In genomic region chr14:104115691-104116543, GRCh38 we compare ENCODE assay signal across 11 cellular contexts. TPM values are rescaled to one million over a fixed set of nuclear protein-coding genes. Genes with fewer than 3 reads are reported as not detected.
DNase-seq lines count a peak whose midpoint lies in the region; ATAC-seq and FAIRE-seq lines count a peak whose summit lies in the region.
"Had no signal": no experiment of that assay in that cellular context is flagged by ENCODE, and none has a peak within 500 bp of the region (broad histone marks: within the 10 kb centered on the region; RNA-seq: fewer than 3 reads in every experiment).

No MANE protein-coding gene starts in this region.

- no peaks in the 10 kb centered on the region for H3K9me3 Mint-ChIP-seq in activated naive CD8-positive, alpha-beta T cell treated with anti-CD3 and anti-CD28 coated beads, Interleukin-2, amount 50 U/mL, for 24 hours

- WGBS in small intestine, 3 donors = 42 to 51% (median 44%) methylated on average over 15 to 20 of the region's 20 CpGs

- H3K4me3 Mint-ChIP-seq in activated naive CD8-positive, alpha-beta T cell treated with anti-CD3 and anti-CD28 coated beads, Interleukin-2, amount 50 U/mL, for 24 hours = peak overlapping the region; percentile 17

- H3K27me3 ChIP-seq in iPS-20b (ENCODE audit: insufficient read depth, low read length) = peaks cover 65% of the 10 kb centered on the region
- peaks cover 0 to 2% of the 10 kb centered on the region in 2 donors for H3K27me3 ChIP-seq in small intestine (ENCODE audit: control insufficient read depth in 2 of 2, insufficient read depth in 2 of 2, low read length in 2 of 2)

- H3K36me3 ChIP-seq in iPS-20b (ENCODE audit: insufficient read depth, low read depth, low read length) (no peaks in the 10 kb centered on the region), small intestine (ENCODE audit: control insufficient read depth in 2 of 2, insufficient read depth in 2 of 2, low read length in 2 of 2) (no peaks in the 10 kb centered on the region)

- H3K9me3 ChIP-seq in iPS-20b (ENCODE audit: insufficient read depth, low read depth, low read length) = no peaks in the 10 kb centered on the region; the same call in 1 of the 2 replicates
- no peaks in the 10 kb centered on the region for H3K9me3 ChIP-seq in small intestine (ENCODE audit: control insufficient read depth, low read depth)

- H3K27ac Mint-ChIP-seq in activated naive CD8-positive, alpha-beta T cell treated with anti-CD3 and anti-CD28 coated beads, Interleukin-2, amount 50 U/mL, for 24 hours = no peak overlapping the region

- H3K27me3 Mint-ChIP-seq in activated naive CD8-positive, alpha-beta T cell treated with anti-CD3 and anti-CD28 coated beads, Interleukin-2, amount 50 U/mL, for 24 hours = peaks cover 29% of the 10 kb centered on the region

- H3K9ac ChIP-seq in iPS-20b (ENCODE audit: low read depth, low read length) = no peak overlapping the region

- peak overlapping the region; percentile 47; the same call in 1 of the 2 replicates for H3K4me3 ChIP-seq in iPS-20b (ENCODE audit: low read length)
- H3K4me3 ChIP-seq in small intestine (ENCODE audit: low read depth in 1 of 2, low read length in 2 of 2) = peak overlapping the region; percentile 17 to 67

- no peak for FAIRE-seq in small intestine (lab: Jason Lieb, UNC)
- FAIRE-seq: GM18507 had no signal

- H3K4me1 Mint-ChIP-seq in activated naive CD8-positive, alpha-beta T cell treated with anti-CD3 and anti-CD28 coated beads, Interleukin-2, amount 50 U/mL, for 24 hours = no peaks in the 10 kb centered on the region

- ATAC-seq in activated naive CD8-positive, alpha-beta T cell treated with anti-CD3 and anti-CD28 coated beads, Interleukin-2, amount 50 U/mL, for 24 hours = no peak
- no peak for ATAC-seq in HG03139 (IDR thresholded peaks at IDR 0.05; ENCODE audit: unreplicated experiment)
- no peak for ATAC-seq in HG02763 (IDR thresholded peaks at IDR 0.05; ENCODE audit: unreplicated experiment)

- H3K36me3 Mint-ChIP-seq in activated naive CD8-positive, alpha-beta T cell treated with anti-CD3 and anti-CD28 coated beads, Interleukin-2, amount 50 U/mL, for 24 hours (ENCODE audit: low read depth) = no peaks in the 10 kb centered on the region

- DNase-seq in HT-29 (ENCODE audit: low spot score) = peak; percentile 48
- DNase-seq in activated naive CD8-positive, alpha-beta T cell treated with anti-CD3 and anti-CD28 coated beads, Interleukin-2, amount 50 U/mL, for 24 hours = no peak
- DNase-seq in small intestine = no peak
- DNase-seq in OCI-M2 (lab: John Stamatoyannopoulos, UW; ENCODE audit: unreplicated experiment) = no peak
- DNase-seq in HPDE6-E6E7 (ENCODE audit: extremely low spot score) = no peak
- DNase-seq: SHP77 had no signal

- H3K27ac ChIP-seq in iPS-20b (ENCODE audit: low read length) = no peak overlapping the region
- peak overlapping the region in 1 of 2 donors; percentile 42 for H3K27ac ChIP-seq in small intestine (ENCODE audit: low read depth in 1 of 2, low read length in 1 of 2)

- H3K4me1 ChIP-seq in iPS-20b (ENCODE audit: insufficient read depth, low read length) = no peaks in the 10 kb centered on the region
- H3K4me1 ChIP-seq in small intestine (ENCODE audit: control insufficient read depth in 2 of 2, insufficient read depth in 1 of 2, low read depth in 1 of 2, low read length in 1 of 2) = no peaks in the 10 kb centered on the region

RNA-seq across cellular contexts. Expression of gene KIF26A, which starts 22.5 kb away (rescaled TPM):
- not detected in 2 replicates for total RNA-seq in HT-29 (2014; rRNA removed; shearing (Covaris generic))
- polyA plus RNA-seq in small intestine = 1 to 10 TPM in 1 of 3 donors, under 1 TPM in 1, not detected in 1; 0.27 to 4.8 TPM
- total RNA-seq: myocyte had no signal

RNA-seq across cellular contexts. Expression of gene ASPG, which starts 30.4 kb away (rescaled TPM):
- total RNA-seq in HT-29 (2014; rRNA removed; shearing (Covaris generic)) = not detected in 2 replicates
- polyA plus RNA-seq in small intestine = 1 to 10 TPM in 2 of 3 donors, under 1 TPM in 1; 0.43 to 2.7 (median 1.9) TPM
- total RNA-seq: myocyte had no signal
